Comparison of ENCODE assay signal across 7 cellular contexts in genomic region chr13:28100149-28101121, GRCh38. TPM values are rescaled to one million over a fixed set of nuclear protein-coding genes. Genes with fewer than 3 reads are reported as not detected.
DNase-seq lines count a peak whose midpoint lies in the region; ATAC-seq, FAIRE-seq and TF ChIP-seq lines count a peak whose summit lies in the region.

TSS of gene FLT3 (minus strand) at chr13:28100576. CDS start at chr13:28100510, 66 bp downstream.

- intact Hi-C loops in kidney (cut with DNase I), result no loop called here

- H3K9me3 ChIP-seq in Peyer's patch, result no peaks in the 10 kb centered on the region
- peaks cover 4 to 6% of the 10 kb centered on the region in 2 donors for H3K9me3 ChIP-seq in kidney (ENCODE audit: control insufficient read depth in 1 of 2, low read length in 2 of 2)

- no peak for FAIRE-seq in kidney (lab: Jason Lieb, UNC)

- H3K4me1 ChIP-seq in Peyer's patch (peaks cover 0 to 15% (median 5%) of the 10 kb centered on the region in 4 donors), kidney (ENCODE audit: control insufficient read depth in 1 of 2, insufficient read depth in 1 of 2, low read depth in 1 of 2, low read length in 2 of 2) (peaks cover 0 to 4% of the 10 kb centered on the region in 2 donors)

- TF ChIP-seq POLR2A in Peyer's patch (IDR thresholded peaks at IDR 0.05), result no peak

- in situ Hi-C loops in brain microvascular endothelial cell (cut with HindIII; ENCODE audit: low pct_ligation_motif_present, low sequenced_read_pairs), result no loop called here

- H3K9ac ChIP-seq in kidney (ENCODE audit: low read length in 2 of 2), result no peak within 1 kb of the TSS

- H3K36me3 ChIP-seq in Peyer's patch (no peaks in the 10 kb centered on the region), brain microvascular endothelial cell (replicated peaks) (no peaks in the 10 kb centered on the region), kidney (ENCODE audit: control insufficient read depth in 1 of 2, insufficient read depth in 2 of 2, low read length in 2 of 2) (no peaks in the 10 kb centered on the region)

- peak; percentile 50 for ATAC-seq in HG02973 (IDR thresholded peaks at IDR 0.05; ENCODE audit: unreplicated experiment)

- H3K4me3 ChIP-seq in GM12864 (ENCODE audit: low read depth, low read length), result peak within 1 kb of the TSS; percentile 42
- peak within 1 kb of the TSS; percentile 48 to 73 (median 52) for H3K4me3 ChIP-seq in Peyer's patch
- H3K4me3 ChIP-seq in brain microvascular endothelial cell (ENCODE audit: low read depth, low read length), result peak within 1 kb of the TSS; percentile 29
- H3K4me3 ChIP-seq in kidney (ENCODE audit: low read length in 2 of 2), result peak within 1 kb of the TSS; percentile 24 to 47

- no peak for TF ChIP-seq CTCF in GM12864 (IDR thresholded peaks at IDR 0.05; ENCODE audit: low read depth, low read length, missing control alignments)
- no peak for TF ChIP-seq CTCF in Peyer's patch (IDR thresholded peaks at IDR 0.05)
- TF ChIP-seq CTCF in brain microvascular endothelial cell (IDR thresholded peaks at IDR 0.05; ENCODE audit: low read depth, low read length, missing control alignments), result no peak
- TF ChIP-seq CTCF in kidney (IDR thresholded peaks at IDR 0.05; ENCODE audit: borderline replicate concordance, extremely low read depth, insufficient read depth), result no peak

- no peak for DNase-seq in GM12864 (ENCODE audit: low read depth)
- peak in 2 of 3 donors; percentile 73 to 76 for DNase-seq in Peyer's patch
- peak; percentile 9 for DNase-seq in brain microvascular endothelial cell
- peak; percentile 73 for DNase-seq in kidney
- DNase-seq in stimulated activated CD4-positive, alpha-beta T cell treated with anti-CD3 and anti-CD28 coated beads, Interleukin-2, amount 100 ng/mL, for 24 hours, result peak; percentile 26 to 63
- no peak for DNase-seq in stimulated activated naive CD4-positive, alpha-beta T cell treated with Interleukin-2 at 50 U/mL for 16 hours (lab: John Stamatoyannopoulos, UW)

- H3K27me3 ChIP-seq in Peyer's patch (peaks cover 0 to 14% of the 10 kb centered on the region in 2 donors), brain microvascular endothelial cell (replicated peaks) (peaks cover 43% of the 10 kb centered on the region)

- peak within 1 kb of the TSS in 1 of 4 donors; percentile 63 for H3K27ac ChIP-seq in Peyer's patch
- H3K27ac ChIP-seq in brain microvascular endothelial cell, result no peak within 1 kb of the TSS
- H3K27ac ChIP-seq in kidney (ENCODE audit: low read depth in 2 of 2, low read length in 2 of 2), result no peak within 1 kb of the TSS

RNA-seq across cellular contexts. Expression of gene FLT3, which starts in this region (rescaled TPM):
- total RNA-seq in Peyer's patch, result 10 to 100 TPM in 1 of 4 donors, under 1 TPM in 2, not detected in 1; 0.38 to 10.7 (median 0.67) TPM
- total RNA-seq in kidney, result 2.9 TPM
- polyA plus RNA-seq in kidney (ENCODE audit: insufficient read depth, low read depth, low replicate concordance), result not detected

Comparison
In these comparisons a context has a peak if more than half of its experiments do, and no peak if none do; other contexts are left out.
1. DNase-seq: peak in Peyer's patch (2 of 3), brain microvascular endothelial cell (single experiment), kidney (single experiment) and stimulated activated CD4-positive, alpha-beta T cell treated with anti-CD3 and anti-CD28 coated beads, Interleukin-2, amount 100 ng/mL, for 24 hours (2 of 2); none in GM12864 (single experiment) and stimulated activated naive CD4-positive, alpha-beta T cell treated with Interleukin-2 at 50 U/mL for 16 hours (single experiment).
2. Peak in every context shown above with its lines, with median percentiles within 50 percentile points of each other: H3K4me3 ChIP-seq.